Comparison of ENCODE assay signal across 27 cellular contexts in genomic region chr17:82803185-82803584, GRCh38. TPM values are rescaled to one million over a fixed set of nuclear protein-coding genes. Genes with fewer than 3 reads are reported as not detected.
"Had no signal": no experiment of that assay in that cellular context is flagged by ENCODE, and none has a peak within 500 bp of the region (broad histone marks: within the 10 kb centered on the region; RNA-seq: fewer than 3 reads in every experiment).

No MANE protein-coding gene starts in this region.

- H3K27me3 Mint-ChIP-seq: activated CD8-positive, alpha-beta T cell treated with anti-CD3 and anti-CD28 coated beads for 36 hours; activated naive CD4-positive, alpha-beta T cell treated with anti-CD3 and anti-CD28 coated beads, Interleukin-2, amount 50 U/mL, for 24 hours had no signal

- H3K4me3 Mint-ChIP-seq: activated CD8-positive, alpha-beta T cell treated with anti-CD3 and anti-CD28 coated beads for 36 hours; activated naive CD4-positive, alpha-beta T cell treated with anti-CD3 and anti-CD28 coated beads, Interleukin-2, amount 50 U/mL, for 24 hours; activated T-cell treated with anti-CD3 and anti-CD28 coated beads, Interleukin-2, amount 50 U/mL, for 72 hours had no signal

- ATAC-seq: activated CD4-positive, CD25-positive, alpha-beta regulatory T cell treated with anti-CD3 and anti-CD28 coated beads, Interleukin-2, amount 50 U/mL, for 24 hours; activated CD8-positive, alpha-beta T cell treated with anti-CD3 and anti-CD28 coated beads for 36 hours; activated T-cell treated with anti-CD3 and anti-CD28 coated beads, Interleukin-2, amount 50 U/mL, for 72 hours had no signal

- H3K27me3 ChIP-seq: adrenal gland, breast epithelium had no signal

- H3K9me3 Mint-ChIP-seq: activated naive CD4-positive, alpha-beta T cell treated with anti-CD3 and anti-CD28 coated beads, Interleukin-2, amount 50 U/mL, for 24 hours had no signal

- H3K27ac Mint-ChIP-seq: activated CD8-positive, alpha-beta T cell treated with anti-CD3 and anti-CD28 coated beads for 36 hours; activated naive CD4-positive, alpha-beta T cell treated with anti-CD3 and anti-CD28 coated beads, Interleukin-2, amount 50 U/mL, for 24 hours; activated T-cell treated with anti-CD3 and anti-CD28 coated beads, Interleukin-2, amount 50 U/mL, for 72 hours had no signal

- DNase-seq: activated CD4-positive, alpha-beta T cell treated with anti-CD3 and anti-CD28 coated beads for 4 hours; activated CD8-positive, alpha-beta memory T cell treated with anti-CD3 and anti-CD28 coated beads, Interleukin-2, amount 50 U/mL, for 4 hours; activated CD8-positive, alpha-beta T cell treated with anti-CD3 and anti-CD28 coated beads for 36 hours; activated effector memory CD4-positive, alpha-beta T cell treated with Interleukin-2 at 50 U/mL for 16 hours; activated naive CD4-positive, alpha-beta T cell; activated T-cell treated with anti-CD3 and anti-CD28 coated beads, Interleukin-2, amount 50 U/mL, for 72 hours; adrenal gland; anterior cingulate cortex; central memory CD4-positive, alpha-beta T cell; MM.1S; NCI-H1105; NCI-H1436; NCI-H1694 treated with DMSO at 0.1 percent for 48 hours; NCI-H2029 treated with DMSO at 0.1 percent for 48 hours; NCI-H345; NCI-H510A; NCI-H526 treated with DMSO at 0.1 percent for 48 hours; NCI-H82; SK-N-SH; T-helper 1 cell; WERI-Rb-1 had no signal

- H3K4me3 ChIP-seq: adrenal gland, breast epithelium had no signal

- H3K36me3 ChIP-seq: breast epithelium had no signal

RNA-seq across cellular contexts. Expression of gene ZNF750, which starts 36.6 kb away (rescaled TPM):
- total RNA-seq: activated CD8-positive, alpha-beta T cell treated with anti-CD3 and anti-CD28 coated beads for 36 hours; activated T-cell treated with anti-CD3 and anti-CD28 coated beads, Interleukin-2, amount 50 U/mL, for 72 hours; OCI-LY7; RPMI7951; T-helper 2 cell treated with Interferon-gamma antibody and Interleukin-4, amounts not matched to agents 100 ng/mL and 5 ng/mL, for 36 hours had no signal
- polyA plus RNA-seq: SK-N-SH had no signal
